Comparison of ENCODE assay signal across 9 cellular contexts in the genomic region with DNA sequence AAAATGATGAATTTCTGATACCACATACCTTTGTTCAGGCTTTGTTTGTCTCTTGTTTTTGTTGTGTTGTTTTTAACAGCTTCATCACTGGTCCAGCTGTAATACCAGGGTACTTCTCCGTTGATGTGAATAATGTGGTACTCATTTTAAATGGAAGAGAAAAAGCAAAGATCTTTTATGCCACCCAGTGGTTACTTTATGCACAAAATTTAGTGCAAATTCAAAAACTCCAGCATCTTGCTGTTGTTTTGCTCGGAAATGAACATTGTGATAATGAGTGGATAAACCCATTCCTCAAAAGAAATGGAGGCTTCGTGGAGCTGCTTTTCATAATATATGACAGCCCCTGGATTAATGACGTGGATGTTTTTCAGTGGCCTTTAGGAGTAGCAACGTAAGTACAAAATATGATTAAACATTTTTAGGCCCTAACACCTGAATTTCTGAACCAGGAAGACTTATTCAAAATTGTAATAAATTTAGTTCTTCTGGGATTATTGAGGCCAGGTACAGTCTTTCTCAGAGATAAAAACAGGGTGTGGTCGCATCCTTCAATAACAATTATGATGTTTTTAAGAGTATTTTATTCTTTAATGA. TPM values are rescaled to one million over a fixed set of nuclear protein-coding genes. Genes with fewer than 3 reads are reported as not detected.
DNase-seq lines count a peak whose midpoint lies in the region; ATAC-seq and TF ChIP-seq lines count a peak whose summit lies in the region.
"Had no signal": no experiment of that assay in that cellular context is flagged by ENCODE, and none has a peak within 500 bp of the region (broad histone marks: within the 10 kb centered on the region; RNA-seq: fewer than 3 reads in every experiment).

No MANE protein-coding gene starts in this region.

- H3K4me3 ChIP-seq in Jurkat, Clone E6-1 (ENCODE audit: low read length), result no peak overlapping the region
- H3K4me3 ChIP-seq in Panc1 (ENCODE audit: low read depth in 2 of 2, low read length in 2 of 2), result no peak overlapping the region
- H3K4me3 ChIP-seq in gastrocnemius medialis, result no peak overlapping the region
- H3K4me3 ChIP-seq in MG63, result no peak overlapping the region
- H3K4me3 ChIP-seq: SK-N-MC had no signal

- intact Hi-C loops in Panc1 (cut with micrococcal nuclease; ENCODE audit: unreplicated experiment) (loop anchor here (5.0 kb wide), 3 partner anchors 130 to 700 kb away; no protein-coding TSS in a partner anchor), gastrocnemius medialis (cut with DNase I; ENCODE audit: low total_unique reads) (loop anchor here (10.0 kb wide), 1 partner anchor 697 kb away; no protein-coding TSS in a partner anchor)

- peaks cover 7% of the 10 kb centered on the region for H3K36me3 Mint-ChIP-seq in T-cell

- no peaks in the 10 kb centered on the region for H3K4me1 Mint-ChIP-seq in T-cell

- H3K27me3 Mint-ChIP-seq in T-cell, result no peaks in the 10 kb centered on the region

- CTCF ChIA-PET in Panc1 (lab: Charles Lee) (interaction anchor here (0.6 kb wide), 1 partner anchor 41 kb away, joined by 3 read pairs; no protein-coding TSS in a partner anchor), T-cell (lab: Charles Lee) (interaction anchor here (0.5 to 1.7 kb wide), 19 partner anchors 8 to 1161 kb away, joined by 3 to 13 read pairs (median 3); no protein-coding TSS in a partner anchor)

- H3K27ac ChIP-seq in Panc1 (ENCODE audit: low read length), result no peak overlapping the region
- no peak overlapping the region for H3K27ac ChIP-seq in gastrocnemius medialis
- H3K27ac ChIP-seq: SK-N-MC had no signal

- H3K4me1 ChIP-seq in Panc1 (ENCODE audit: control insufficient read depth, insufficient read depth, low read length) (no peaks in the 10 kb centered on the region), gastrocnemius medialis (no peaks in the 10 kb centered on the region)

- TF ChIP-seq CTCF in Panc1 (IDR thresholded peaks at IDR 0.05), result peak; percentile 71; the same call in 1 of the 2 replicates
- peak in 3 of 5 experiments; percentile 21 to 52 (median 51) for TF ChIP-seq CTCF in gastrocnemius medialis (IDR thresholded peaks at IDR 0.05 in 4 of 5, conservative IDR thresholded peaks at IDR 0.05 in 1 of 5)

- no peaks in the 10 kb centered on the region for H3K9me3 Mint-ChIP-seq in T-cell

- no peak overlapping the region for H3K4me3 Mint-ChIP-seq in T-cell

- H3K36me3 ChIP-seq in Panc1 (ENCODE audit: control insufficient read depth, insufficient read depth, low read length) (no peaks in the 10 kb centered on the region), gastrocnemius medialis (no peaks in the 10 kb centered on the region), MG63 (peaks cover 15% of the 10 kb centered on the region)

- in situ Hi-C loops in Panc1 (cut with HindIII; ENCODE audit: low pct_unique_long_range_greater_than_20kb, low sequenced_read_pairs), result no loop called here
- in situ Hi-C loops in gastrocnemius medialis (cut with MboI; ENCODE audit: low sequenced_read_pairs in 4 of 4), result loop anchor here in 1 of 4 donors (25.0 kb wide), 1 partner anchor 690 kb away; no protein-coding TSS in a partner anchor

- POLR2A ChIA-PET in Panc1 (lab: Charles Lee) (interaction anchor here (0.7 kb wide), 1 partner anchor 747 kb away, joined by 3 read pairs; no protein-coding TSS in a partner anchor), T-cell (lab: Charles Lee) (interaction anchor here in 1 of 2 donors (0.6 to 0.7 kb wide), 2 partner anchors 29 to 1095 kb away, joined by 3 to 6 read pairs; no protein-coding TSS in a partner anchor)

- H3K27me3 ChIP-seq in Panc1 (ENCODE audit: control insufficient read depth, insufficient read depth, low read length), result no peaks in the 10 kb centered on the region
- H3K27me3 ChIP-seq in gastrocnemius medialis, result no peaks in the 10 kb centered on the region
- no peaks in the 10 kb centered on the region for H3K27me3 ChIP-seq in MG63

- peak; percentile 72; the same call in 1 of the 2 replicates for ATAC-seq in Panc1
- ATAC-seq in gastrocnemius medialis, result no peak
- ATAC-seq in T-cell (replicated peaks in 1 of 4), result no peak

- H3K9me3 ChIP-seq in Panc1 (ENCODE audit: control insufficient read depth, insufficient read depth, low read depth, low read length) (no peaks in the 10 kb centered on the region), gastrocnemius medialis (no peaks in the 10 kb centered on the region), MG63 (no peaks in the 10 kb centered on the region)

- no TSS peak for BruUV-seq in Panc1 (replicated peaks; lab: Mats Ljungman, UMichigan)

- DNase-seq in ELR (ENCODE audit: low read depth) (peak; percentile 57), Panc1 (ENCODE audit: low read depth, low spot score) (no peak), fibroblast of peridontal ligament (ENCODE audit: extremely low read depth) (peak; percentile 64), gastrocnemius medialis (no peak), MG63 (no peak), T-cell (no peak)
- peak; percentile 12 for DNase-seq in Jurkat, Clone E6-1 (ENCODE audit: low read depth, low spot score)
- no peak for DNase-seq in central memory CD4-positive, alpha-beta T cell

- no peak for TF ChIP-seq POLR2A in gastrocnemius medialis (IDR thresholded peaks at IDR 0.05)

- H3K27ac Mint-ChIP-seq in T-cell, result no peak overlapping the region

RNA-seq across cellular contexts. Expression of a gene that starts 22.4 kb away (rescaled TPM):
- 24.7 TPM for polyA plus RNA-seq in Jurkat, Clone E6-1 (2012; ENCODE audit: insufficient read depth, insufficient read length)
- total RNA-seq in Panc1 (2021; ENCODE audit: unreplicated experiment) (20.3 TPM), gastrocnemius medialis (10 to 100 TPM in 3 of 4 donors, 1 to 10 TPM in 1; 9.4 to 16.5 (median 14.1) TPM), T-cell (10 to 100 TPM in 3 of 5 donors, 1 to 10 TPM in 2; 8.5 to 18.6 (median 13.3) TPM)
- 14.0 TPM for polyA plus RNA-seq in Panc1 (2012; ENCODE audit: insufficient read length)
- 25.5 and 38.1 TPM in 2 replicates for total RNA-seq in MG63 (2014; rRNA removed; shearing (Covaris generic); ENCODE audit: low replicate concordance)

RNA-seq across cellular contexts. Expression of a gene that starts 42.4 kb away (rescaled TPM):
- 0.36 TPM for polyA plus RNA-seq in Jurkat, Clone E6-1 (2012; ENCODE audit: insufficient read depth, insufficient read length)
- 26.8 TPM for total RNA-seq in Panc1 (2021; ENCODE audit: unreplicated experiment)
- 10.4 TPM for polyA plus RNA-seq in Panc1 (2012; ENCODE audit: insufficient read length)
- total RNA-seq in gastrocnemius medialis, result under 1 TPM; 0.36 to 0.85 (median 0.66) TPM
- total RNA-seq in MG63 (2014; rRNA removed; shearing (Covaris generic); ENCODE audit: low replicate concordance), result 0.81 and 0.99 TPM in 2 replicates
- total RNA-seq in T-cell, result under 1 TPM in 4 of 5 donors, not detected in 1; 0.07 to 0.38 (median 0.17) TPM

Comparison
In these comparisons a context has a peak if more than half of its experiments do, and no peak if none do; other contexts are left out.
1. DNase-seq: peak in ELR (single experiment), Jurkat, Clone E6-1 (single experiment) and fibroblast of peridontal ligament (single experiment); none in Panc1 (single experiment), gastrocnemius medialis (0 of 2), central memory CD4-positive, alpha-beta T cell (single experiment), MG63 (single experiment) and T-cell (0 of 34).
2. RNA of a gene that starts 42.4 kb away (total RNA-seq): 26.8 TPM in Panc1 (single experiment); 0.81 to 0.99 TPM in MG63, 0.36 to 0.85 TPM in gastrocnemius medialis and 0.07 to 0.38 TPM in T-cell; every median in the first group is over 10 times any median in the second.